Comparison of ENCODE assay signal across 8 cellular contexts in genomic region chr22:19714320-19715252, GRCh38. TPM values are rescaled to one million over a fixed set of nuclear protein-coding genes. Genes with fewer than 3 reads are reported as not detected.
DNase-seq lines count a peak whose midpoint lies in the region; ATAC-seq and TF ChIP-seq lines count a peak whose summit lies in the region.

SEPTIN5 (plus strand) TSS chr22:19714503; CDS start chr22:19714589, 86 bp downstream.

- H3K27me3 Mint-ChIP-seq in activated CD4-positive, alpha-beta memory T cell treated with anti-CD3 and anti-CD28 coated beads, Interleukin-2, amount 10 ng/mL, durations not matched to agents 7 days and 5 days = peaks cover 33% of the 10 kb centered on the region

- no peaks in the 10 kb centered on the region for H3K36me3 Mint-ChIP-seq in activated CD4-positive, alpha-beta memory T cell treated with anti-CD3 and anti-CD28 coated beads, Interleukin-2, amount 10 ng/mL, durations not matched to agents 7 days and 5 days (ENCODE audit: low read depth)

- DNase-seq in H4 (ENCODE audit: low spot score) (no peak), cardiac septum (ENCODE audit: low spot score) (no peak), pulmonary artery endothelial cell (ENCODE audit: low read depth, low spot score) (no peak), HUDEP-2 (lab: John Stamatoyannopoulos, UW; ENCODE audit: unreplicated experiment in 76 of 76) (no peak), foreskin keratinocyte (no peak)
- no peak for DNase-seq in activated CD4-positive, alpha-beta memory T cell treated with anti-CD3 and anti-CD28 coated beads, Interleukin-2, amount 10 ng/mL, durations not matched to agents 7 days and 5 days

- H3K4me1 ChIP-seq in foreskin keratinocyte = no peaks in the 10 kb centered on the region

- CTCF ChIA-PET in activated CD4-positive, alpha-beta memory T cell treated with anti-CD3 and anti-CD28 coated beads, Interleukin-2, amount 10 ng/mL, durations not matched to agents 7 days and 5 days (lab: Charles Lee) = interaction anchor here (1.0 kb wide), 1 partner anchor 16 kb away, joined by 3 read pairs; no protein-coding TSS in a partner anchor

- peaks cover 5% of the 10 kb centered on the region for H3K4me1 Mint-ChIP-seq in activated CD4-positive, alpha-beta memory T cell treated with anti-CD3 and anti-CD28 coated beads, Interleukin-2, amount 10 ng/mL, durations not matched to agents 7 days and 5 days

- no peak for TF ChIP-seq CTCF in foreskin keratinocyte (conservative IDR thresholded peaks at IDR 0.05)

- POLR2A ChIA-PET in activated CD4-positive, alpha-beta memory T cell treated with anti-CD3 and anti-CD28 coated beads, Interleukin-2, amount 10 ng/mL, durations not matched to agents 7 days and 5 days (lab: Charles Lee) = no interaction called here

- H3K27ac Mint-ChIP-seq in activated CD4-positive, alpha-beta memory T cell treated with anti-CD3 and anti-CD28 coated beads, Interleukin-2, amount 10 ng/mL, durations not matched to agents 7 days and 5 days = no peak within 1 kb of the TSS

- H3K4me3 Mint-ChIP-seq in activated CD4-positive, alpha-beta memory T cell treated with anti-CD3 and anti-CD28 coated beads, Interleukin-2, amount 10 ng/mL, durations not matched to agents 7 days and 5 days = peak within 1 kb of the TSS; percentile 39

- ATAC-seq in HG02870 (IDR thresholded peaks at IDR 0.05; ENCODE audit: unreplicated experiment) = no peak
- no peak for ATAC-seq in HG02973 (IDR thresholded peaks at IDR 0.05; ENCODE audit: unreplicated experiment)
- ATAC-seq in foreskin keratinocyte = no peak

- no peaks in the 10 kb centered on the region for H3K9me3 Mint-ChIP-seq in activated CD4-positive, alpha-beta memory T cell treated with anti-CD3 and anti-CD28 coated beads, Interleukin-2, amount 10 ng/mL, durations not matched to agents 7 days and 5 days

- H3K27ac ChIP-seq in foreskin keratinocyte = no peak within 1 kb of the TSS

- intact Hi-C loops in cardiac septum (cut with DNase I) = loop anchor here (10.0 kb wide), 2 partner anchors 50 to 420 kb away; partner anchors contain the start of gene CLTCL1

- peaks cover 44% of the 10 kb centered on the region for H3K27me3 ChIP-seq in foreskin keratinocyte

RNA-seq across cellular contexts. Expression of gene SEPTIN5, which starts in this region (rescaled TPM):
- 10.9 and 15.8 TPM in 2 replicates for total RNA-seq in H4 (2014; rRNA removed; shearing (Covaris generic))
- total RNA-seq in activated CD4-positive, alpha-beta memory T cell treated with anti-CD3 and anti-CD28 coated beads, Interleukin-2, amount 10 ng/mL, durations not matched to agents 7 days and 5 days = not detected
- 191 TPM for total RNA-seq in cardiac septum
- 11.1 and 11.8 TPM in 2 replicates for total RNA-seq in pulmonary artery endothelial cell
- 4.8 and 6.1 TPM in 2 replicates for total RNA-seq in foreskin keratinocyte
- polyA plus RNA-seq in foreskin keratinocyte = 4.6 and 6.5 TPM in 2 replicates

Comparison
In these comparisons a context has a peak if more than half of its experiments do, and no peak if none do; other contexts are left out.
1. RNA of gene SEPTIN5 (total RNA-seq): 191 TPM in cardiac septum (single experiment); 10.9 to 15.8 TPM in H4, 11.1 to 11.8 TPM in pulmonary artery endothelial cell, 4.8 to 6.1 TPM in foreskin keratinocyte and not detected in activated CD4-positive, alpha-beta memory T cell treated with anti-CD3 and anti-CD28 coated beads, Interleukin-2, amount 10 ng/mL, durations not matched to agents 7 days and 5 days; every median in the first group is over 10 times any median in the second.